In the genomic region with DNA sequence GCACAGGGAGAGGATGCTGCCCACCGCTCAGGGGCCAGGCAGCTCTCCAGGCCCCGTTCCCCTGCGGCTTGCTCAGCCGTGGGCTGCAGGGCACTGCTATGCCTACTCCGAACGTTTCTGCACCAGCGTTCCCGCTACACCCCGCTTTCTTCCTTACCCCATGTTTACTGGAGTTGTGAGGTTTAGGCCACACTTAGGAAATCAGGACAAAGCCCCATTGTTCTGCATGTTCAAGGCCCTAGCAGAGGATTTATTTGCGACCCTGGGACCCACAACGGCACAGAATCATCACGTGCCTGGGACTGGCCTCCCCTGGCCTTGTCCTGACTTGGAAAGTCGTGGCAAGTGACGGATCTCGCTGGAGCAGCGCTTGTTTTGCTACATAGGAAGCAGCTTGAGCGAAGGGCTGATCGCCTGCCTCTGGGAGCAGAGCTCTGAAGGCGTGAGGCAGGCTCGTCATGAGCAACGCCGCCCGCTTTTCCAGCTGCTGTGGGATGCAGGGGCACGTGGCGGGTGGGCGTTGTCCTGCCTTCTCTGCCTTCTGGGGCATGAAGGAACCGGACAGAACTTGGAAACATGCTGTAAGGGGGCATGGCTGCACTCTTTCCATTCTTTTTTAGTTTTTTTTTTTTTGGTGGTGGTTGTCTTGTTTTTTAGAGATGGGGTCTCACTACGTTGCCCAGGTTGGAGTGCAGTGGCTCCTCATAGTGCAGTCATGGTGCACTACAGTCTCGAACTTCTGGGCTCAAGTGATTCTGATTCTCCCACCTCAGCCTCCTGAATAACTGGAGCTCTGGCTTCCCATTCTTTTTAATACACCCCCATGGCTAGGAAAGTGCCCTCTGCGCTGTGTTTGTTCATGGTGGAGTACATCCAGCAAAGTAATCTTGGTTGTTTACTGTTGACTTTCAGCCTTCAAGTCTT, we compare ENCODE assay signal across 1 cellular context.
A peak's percentile ranks its signal among the peaks of the same experiment; 100 is the strongest.
TF ChIP-seq lines count a peak whose summit lies in the region.

No MANE protein-coding gene starts in this region.

TF ChIP-seq in HepG2, 621 proteins besides CTCF, POLR2A, EP300 and RAD21 (continued from another document and continues in another):
- TF ChIP-seq, protein P1, sequence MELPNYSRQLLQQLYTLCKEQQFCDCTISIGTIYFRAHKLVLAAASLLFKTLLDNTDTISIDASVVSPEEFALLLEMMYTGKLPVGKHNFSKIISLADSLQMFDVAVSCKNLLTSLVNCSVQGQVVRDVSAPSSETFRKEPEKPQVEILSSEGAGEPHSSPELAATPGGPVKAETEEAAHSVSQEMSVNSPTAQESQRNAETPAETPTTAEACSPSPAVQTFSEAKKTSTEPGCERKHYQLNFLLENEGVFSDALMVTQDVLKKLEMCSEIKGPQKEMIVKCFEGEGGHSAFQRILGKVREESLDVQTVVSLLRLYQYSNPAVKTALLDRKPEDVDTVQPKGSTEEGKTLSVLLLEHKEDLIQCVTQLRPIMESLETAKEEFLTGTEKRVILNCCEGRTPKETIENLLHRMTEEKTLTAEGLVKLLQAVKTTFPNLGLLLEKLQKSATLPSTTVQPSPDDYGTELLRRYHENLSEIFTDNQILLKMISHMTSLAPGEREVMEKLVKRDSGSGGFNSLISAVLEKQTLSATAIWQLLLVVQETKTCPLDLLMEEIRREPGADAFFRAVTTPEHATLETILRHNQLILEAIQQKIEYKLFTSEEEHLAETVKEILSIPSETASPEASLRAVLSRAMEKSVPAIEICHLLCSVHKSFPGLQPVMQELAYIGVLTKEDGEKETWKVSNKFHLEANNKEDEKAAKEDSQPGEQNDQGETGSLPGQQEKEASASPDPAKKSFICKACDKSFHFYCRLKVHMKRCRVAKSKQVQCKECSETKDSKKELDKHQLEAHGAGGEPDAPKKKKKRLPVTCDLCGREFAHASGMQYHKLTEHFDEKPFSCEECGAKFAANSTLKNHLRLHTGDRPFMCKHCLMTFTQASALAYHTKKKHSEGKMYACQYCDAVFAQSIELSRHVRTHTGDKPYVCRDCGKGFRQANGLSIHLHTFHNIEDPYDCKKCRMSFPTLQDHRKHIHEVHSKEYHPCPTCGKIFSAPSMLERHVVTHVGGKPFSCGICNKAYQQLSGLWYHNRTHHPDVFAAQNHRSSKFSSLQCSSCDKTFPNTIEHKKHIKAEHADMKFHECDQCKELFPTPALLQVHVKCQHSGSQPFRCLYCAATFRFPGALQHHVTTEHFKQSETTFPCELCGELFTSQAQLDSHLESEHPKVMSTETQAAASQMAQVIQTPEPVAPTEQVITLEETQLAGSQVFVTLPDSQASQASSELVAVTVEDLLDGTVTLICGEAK (IDR thresholded peaks at IDR 0.05): no peak
- TF ChIP-seq, protein P1 (CRISPR knock-in tag; IDR thresholded peaks at IDR 0.05): peak; percentile 68; the same call in 1 of the 2 replicates
- TF ChIP-seq, protein P2, sequence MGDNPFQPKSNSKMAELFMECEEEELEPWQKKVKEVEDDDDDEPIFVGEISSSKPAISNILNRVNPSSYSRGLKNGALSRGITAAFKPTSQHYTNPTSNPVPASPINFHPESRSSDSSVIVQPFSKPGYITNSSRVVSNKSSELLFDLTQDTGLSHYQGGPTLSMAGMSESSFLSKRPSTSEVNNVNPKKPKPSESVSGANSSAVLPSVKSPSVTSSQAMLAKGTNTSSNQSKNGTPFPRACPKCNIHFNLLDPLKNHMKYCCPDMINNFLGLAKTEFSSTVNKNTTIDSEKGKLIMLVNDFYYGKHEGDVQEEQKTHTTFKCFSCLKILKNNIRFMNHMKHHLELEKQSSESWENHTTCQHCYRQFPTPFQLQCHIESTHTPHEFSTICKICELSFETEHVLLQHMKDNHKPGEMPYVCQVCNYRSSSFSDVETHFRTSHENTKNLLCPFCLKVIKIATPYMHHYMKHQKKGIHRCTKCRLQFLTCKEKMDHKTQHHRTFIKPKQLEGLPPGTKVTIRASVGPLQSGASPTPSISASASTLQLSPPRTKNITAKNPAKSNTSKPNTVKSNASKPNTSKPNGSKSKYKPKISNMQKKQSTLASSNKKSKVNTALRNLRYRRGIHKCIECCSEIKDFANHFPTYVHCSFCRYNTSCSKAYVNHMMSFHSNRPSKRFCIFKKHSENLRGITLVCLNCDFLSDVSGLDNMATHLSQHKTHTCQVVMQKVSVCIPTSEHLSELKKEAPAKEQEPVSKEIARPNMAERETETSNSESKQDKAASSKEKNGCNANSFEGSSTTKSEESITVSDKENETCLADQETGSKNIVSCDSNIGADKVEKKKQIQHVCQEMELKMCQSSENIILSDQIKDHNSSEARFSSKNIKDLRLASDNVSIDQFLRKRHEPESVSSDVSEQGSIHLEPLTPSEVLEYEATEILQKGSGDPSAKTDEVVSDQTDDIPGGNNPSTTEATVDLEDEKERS (CRISPR knock-in tag; IDR thresholded peaks at IDR 0.05): no peak
- TF ChIP-seq FOXP1 (IDR thresholded peaks at IDR 0.05): 0 out of 2 replicates have a peak, but pooled peaks have one; percentile 35
- peak; percentile 80 for TF ChIP-seq FOXP1 (CRISPR knock-in tag; IDR thresholded peaks at IDR 0.05)
- peak; percentile 93 for TF ChIP-seq PHF21A (CRISPR knock-in tag; IDR thresholded peaks at IDR 0.05)
- TF ChIP-seq NFE2L1 (CRISPR knock-in tag; IDR thresholded peaks at IDR 0.05; ENCODE audit: borderline replicate concordance): peak; percentile 49; the same call in 1 of the 2 replicates
- TF ChIP-seq, protein P3, sequence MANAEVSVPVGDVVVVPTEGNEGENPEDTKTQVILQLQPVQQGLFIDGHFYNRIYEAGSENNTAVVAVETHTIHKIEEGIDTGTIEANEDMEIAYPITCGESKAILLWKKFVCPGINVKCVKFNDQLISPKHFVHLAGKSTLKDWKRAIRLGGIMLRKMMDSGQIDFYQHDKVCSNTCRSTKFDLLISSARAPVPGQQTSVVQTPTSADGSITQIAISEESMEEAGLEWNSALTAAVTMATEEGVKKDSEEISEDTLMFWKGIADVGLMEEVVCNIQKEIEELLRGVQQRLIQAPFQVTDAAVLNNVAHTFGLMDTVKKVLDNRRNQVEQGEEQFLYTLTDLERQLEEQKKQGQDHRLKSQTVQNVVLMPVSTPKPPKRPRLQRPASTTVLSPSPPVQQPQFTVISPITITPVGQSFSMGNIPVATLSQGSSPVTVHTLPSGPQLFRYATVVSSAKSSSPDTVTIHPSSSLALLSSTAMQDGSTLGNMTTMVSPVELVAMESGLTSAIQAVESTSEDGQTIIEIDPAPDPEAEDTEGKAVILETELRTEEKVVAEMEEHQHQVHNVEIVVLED (CRISPR knock-in tag; IDR thresholded peaks at IDR 0.05; ENCODE audit: borderline replicate concordance): peak; percentile 23; the same call in 1 of the 2 replicates
- no peak; the same call in 1 of the 2 replicates for TF ChIP-seq GATA4 (IDR thresholded peaks at IDR 0.05; ENCODE audit: borderline replicate concordance, low read depth)
- TF ChIP-seq TCF7 (IDR thresholded peaks at IDR 0.05; ENCODE audit: low read depth): no peak
- TF ChIP-seq ZNF160 (CRISPR knock-in tag; IDR thresholded peaks at IDR 0.05): no peak
- TF ChIP-seq ETV6 (CRISPR knock-in tag; conservative IDR thresholded peaks at IDR 0.05): 0 out of 2 replicates have a peak, but pooled peaks have one; percentile 54
- TF ChIP-seq, protein P4, sequence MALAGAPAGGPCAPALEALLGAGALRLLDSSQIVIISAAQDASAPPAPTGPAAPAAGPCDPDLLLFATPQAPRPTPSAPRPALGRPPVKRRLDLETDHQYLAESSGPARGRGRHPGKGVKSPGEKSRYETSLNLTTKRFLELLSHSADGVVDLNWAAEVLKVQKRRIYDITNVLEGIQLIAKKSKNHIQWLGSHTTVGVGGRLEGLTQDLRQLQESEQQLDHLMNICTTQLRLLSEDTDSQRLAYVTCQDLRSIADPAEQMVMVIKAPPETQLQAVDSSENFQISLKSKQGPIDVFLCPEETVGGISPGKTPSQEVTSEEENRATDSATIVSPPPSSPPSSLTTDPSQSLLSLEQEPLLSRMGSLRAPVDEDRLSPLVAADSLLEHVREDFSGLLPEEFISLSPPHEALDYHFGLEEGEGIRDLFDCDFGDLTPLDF (CRISPR knock-in tag; IDR thresholded peaks at IDR 0.05): no peak
- TF ChIP-seq, protein P5, sequence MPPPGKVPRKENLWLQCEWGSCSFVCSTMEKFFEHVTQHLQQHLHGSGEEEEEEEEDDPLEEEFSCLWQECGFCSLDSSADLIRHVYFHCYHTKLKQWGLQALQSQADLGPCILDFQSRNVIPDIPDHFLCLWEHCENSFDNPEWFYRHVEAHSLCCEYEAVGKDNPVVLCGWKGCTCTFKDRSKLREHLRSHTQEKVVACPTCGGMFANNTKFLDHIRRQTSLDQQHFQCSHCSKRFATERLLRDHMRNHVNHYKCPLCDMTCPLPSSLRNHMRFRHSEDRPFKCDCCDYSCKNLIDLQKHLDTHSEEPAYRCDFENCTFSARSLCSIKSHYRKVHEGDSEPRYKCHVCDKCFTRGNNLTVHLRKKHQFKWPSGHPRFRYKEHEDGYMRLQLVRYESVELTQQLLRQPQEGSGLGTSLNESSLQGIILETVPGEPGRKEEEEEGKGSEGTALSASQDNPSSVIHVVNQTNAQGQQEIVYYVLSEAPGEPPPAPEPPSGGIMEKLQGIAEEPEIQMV (CRISPR knock-in tag; IDR thresholded peaks at IDR 0.05; ENCODE audit: low read depth): peak; percentile 75
- TF ChIP-seq ZNF136 (CRISPR knock-in tag; IDR thresholded peaks at IDR 0.05; ENCODE audit: low read depth): peak; percentile 41; the same call in 1 of the 2 replicates
- TF ChIP-seq ZKSCAN8 (CRISPR knock-in tag; IDR thresholded peaks at IDR 0.05; ENCODE audit: borderline replicate concordance): peak; percentile 58; the same call in 1 of the 2 replicates
- TF ChIP-seq ZNF484 (CRISPR knock-in tag; IDR thresholded peaks at IDR 0.05; ENCODE audit: borderline replicate concordance, low read depth): no peak
- TF ChIP-seq CHD4 (IDR thresholded peaks at IDR 0.05; ENCODE audit: borderline replicate concordance, low read length): no peak
- TF ChIP-seq TMF1 (CRISPR knock-in tag; IDR thresholded peaks at IDR 0.05; ENCODE audit: low read depth): peak; percentile 76; the same call in 1 of the 2 replicates
- TF ChIP-seq SAP130 (CRISPR knock-in tag; IDR thresholded peaks at IDR 0.05; ENCODE audit: low read depth): peak; percentile 86
- TF ChIP-seq ELF1 (CRISPR knock-in tag; IDR thresholded peaks at IDR 0.05): peak; percentile 62; the same call in 1 of the 2 replicates
- TF ChIP-seq RXRA (CRISPR knock-in tag; IDR thresholded peaks at IDR 0.05): peak; percentile 91
- peak; percentile 67; the same call in 1 of the 2 replicates for TF ChIP-seq HNRNPL (IDR thresholded peaks at IDR 0.05; ENCODE audit: low read depth, low read length)
- no peak for TF ChIP-seq SMC3 (IDR thresholded peaks at IDR 0.05; ENCODE audit: low read length)
- peak; percentile 80; the same call in 1 of the 2 replicates for TF ChIP-seq BRD4 (CRISPR knock-in tag; IDR thresholded peaks at IDR 0.05)
- no peak for TF ChIP-seq KLF12 (CRISPR knock-in tag; IDR thresholded peaks at IDR 0.05; ENCODE audit: borderline replicate concordance)
- TF ChIP-seq SATB2 (CRISPR knock-in tag; IDR thresholded peaks at IDR 0.05): no peak
- 0 out of 2 replicates have a peak, but pooled peaks have one; percentile 81 for TF ChIP-seq ZNF619 (CRISPR knock-in tag; IDR thresholded peaks at IDR 0.05)
- TF ChIP-seq ZNF772 (CRISPR knock-in tag; IDR thresholded peaks at IDR 0.05): 0 out of 2 replicates have a peak, but pooled peaks have one; percentile 52
- 0 out of 2 replicates have a peak, but pooled peaks have one; percentile 50 for TF ChIP-seq ZNF605 (CRISPR knock-in tag; IDR thresholded peaks at IDR 0.05)
- TF ChIP-seq TSC22D2 (CRISPR knock-in tag; IDR thresholded peaks at IDR 0.05; ENCODE audit: borderline replicate concordance): peak; percentile 82
- TF ChIP-seq THAP11 (CRISPR knock-in tag; IDR thresholded peaks at IDR 0.05): peak; percentile 57; the same call in 1 of the 2 replicates
- TF ChIP-seq ISL2 (CRISPR knock-in tag; IDR thresholded peaks at IDR 0.05): peak; percentile 67; the same call in 1 of the 2 replicates
- no peak for TF ChIP-seq SOX6 (IDR thresholded peaks at IDR 0.05)
- TF ChIP-seq SOX6 (CRISPR knock-in tag; IDR thresholded peaks at IDR 0.05): peak; percentile 99
- TF ChIP-seq, protein P6, sequence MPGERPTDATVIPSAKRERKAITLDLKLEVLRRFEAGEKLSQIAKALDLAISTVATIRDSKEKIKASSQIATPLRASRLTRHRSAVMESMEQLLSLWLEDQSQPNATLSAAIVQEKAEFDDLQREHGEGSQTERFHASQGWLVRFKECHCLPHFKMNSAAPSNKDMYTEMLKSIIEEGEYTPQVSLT (CRISPR knock-in tag; IDR thresholded peaks at IDR 0.05; ENCODE audit: borderline replicate concordance, low read depth): no peak
- TF ChIP-seq ZNF251 (CRISPR knock-in tag; IDR thresholded peaks at IDR 0.05): no peak
